1 cellular context compared by ENCODE assay signal in genomic region chr1:27372022-27372807, GRCh38.
TF ChIP-seq lines count a peak whose summit lies in the region.

No MANE protein-coding gene starts in this region.

TF ChIP-seq in K562, 482 proteins besides CTCF, POLR2A, EP300 and RAD21 (continues in another document):
- TF ChIP-seq RBM22 (IDR thresholded peaks at IDR 0.05; ENCODE audit: low read depth, low read length, poor library complexity, severe bottlenecking) = no peak
- TF ChIP-seq CREB3L1 (IDR thresholded peaks at IDR 0.05; ENCODE audit: borderline replicate concordance, low read depth) = no peak
- TF ChIP-seq ZNF124 (CRISPR knock-in tag; IDR thresholded peaks at IDR 0.05) = no peak
- 0 out of 2 replicates have a peak, but pooled peaks have one; percentile 53 for TF ChIP-seq ZBTB33 (CRISPR knock-in tag; IDR thresholded peaks at IDR 0.05)
- TF ChIP-seq EGR1 (conservative IDR thresholded peaks at IDR 0.05) = peak; percentile 91
- TF ChIP-seq MXD1 (CRISPR knock-in tag; IDR thresholded peaks at IDR 0.05; ENCODE audit: borderline replicate concordance, poor library complexity, severe bottlenecking) = no peak
- no peak for TF ChIP-seq TRIM25 (IDR thresholded peaks at IDR 0.05; ENCODE audit: borderline replicate concordance)
- TF ChIP-seq ASH1L (IDR thresholded peaks at IDR 0.05; ENCODE audit: borderline replicate concordance, low read depth, partially characterized antibody) = no peak
- peak; percentile 97 for TF ChIP-seq ZNF384 (IDR thresholded peaks at IDR 0.05; ENCODE audit: low read depth, low read length)
- no peak for TF ChIP-seq PCBP1 (IDR thresholded peaks at IDR 0.05; ENCODE audit: low read depth, low read length, poor library complexity, severe bottlenecking)
- TF ChIP-seq RBFOX2 (IDR thresholded peaks at IDR 0.05; ENCODE audit: low read depth, low read length) = no peak
- TF ChIP-seq DPF2 (IDR thresholded peaks at IDR 0.05) = peak; percentile 50
- 0 out of 2 replicates have a peak, but pooled peaks have one; percentile 20 for TF ChIP-seq NCOA1 (IDR thresholded peaks at IDR 0.05; ENCODE audit: low read depth)
- peak in 1 of 2 experiments; percentile 50; a peak in 3 of 4 replicates for TF ChIP-seq NRF1 (conservative IDR thresholded peaks at IDR 0.05 in 1 of 2, IDR thresholded peaks at IDR 0.05 in 1 of 2)
- no peak for TF ChIP-seq CHD7 (IDR thresholded peaks at IDR 0.05; ENCODE audit: low read depth, low read length)
- TF ChIP-seq HIVEP1 (CRISPR knock-in tag; IDR thresholded peaks at IDR 0.05) = no peak
- no peak for TF ChIP-seq ATF1 (CRISPR knock-in tag; IDR thresholded peaks at IDR 0.05)
- 0 out of 2 replicates have a peak, but pooled peaks have one; percentile 15 for TF ChIP-seq ATF1 (tag; IDR thresholded peaks at IDR 0.05)
- 0 out of 6 replicates have a peak, but pooled peaks of 1 of the 3 experiments have one; percentile 57 for TF ChIP-seq ZBTB11 (CRISPR knock-in tag; IDR thresholded peaks at IDR 0.05)
- TF ChIP-seq ZNF165 (CRISPR knock-in tag; IDR thresholded peaks at IDR 0.05; ENCODE audit: borderline replicate concordance) = no peak
- no peak for TF ChIP-seq GABPB1 (CRISPR knock-in tag; IDR thresholded peaks at IDR 0.05)
- TF ChIP-seq SOX6 (IDR thresholded peaks at IDR 0.05) = no peak
- no peak for TF ChIP-seq MLLT1 (IDR thresholded peaks at IDR 0.05)
- 0 out of 2 replicates have a peak, but pooled peaks have one; percentile 23 for TF ChIP-seq NBN (IDR thresholded peaks at IDR 0.05; ENCODE audit: low read depth)
- no peak for TF ChIP-seq SRSF9 (IDR thresholded peaks at IDR 0.05; ENCODE audit: borderline replicate concordance, low read depth, low read length)
- no peak for TF ChIP-seq PPARD (CRISPR knock-in tag; IDR thresholded peaks at IDR 0.05)
- TF ChIP-seq CBX3 (IDR thresholded peaks at IDR 0.05; ENCODE audit: borderline replicate concordance in 1 of 2, low read length in 2 of 2) = no peak
- no peak for TF ChIP-seq XRCC3 (IDR thresholded peaks at IDR 0.05)
- no peak for TF ChIP-seq KLF13 (tag; IDR thresholded peaks at IDR 0.05; ENCODE audit: borderline replicate concordance, low read depth)
- TF ChIP-seq ARID2 (IDR thresholded peaks at IDR 0.05) = peak; percentile 32; the same call in 1 of the 2 replicates
- TF ChIP-seq JUND (IDR thresholded peaks at IDR 0.05; ENCODE audit: borderline replicate concordance, low read depth, low read length) = peak; percentile 16; the same call in 1 of the 2 replicates
- TF ChIP-seq JUND (tag; IDR thresholded peaks at IDR 0.05; ENCODE audit: borderline replicate concordance, low read depth, low read length) = no peak
- no peak for TF ChIP-seq ZNF197 (CRISPR knock-in tag; IDR thresholded peaks at IDR 0.05; ENCODE audit: low read depth)
- no peak for TF ChIP-seq NR0B1 (IDR thresholded peaks at IDR 0.05; ENCODE audit: partially characterized antibody)
- no peak for TF ChIP-seq XRCC5 (IDR thresholded peaks at IDR 0.05; ENCODE audit: low read depth, low read length)
